In the genomic region with DNA sequence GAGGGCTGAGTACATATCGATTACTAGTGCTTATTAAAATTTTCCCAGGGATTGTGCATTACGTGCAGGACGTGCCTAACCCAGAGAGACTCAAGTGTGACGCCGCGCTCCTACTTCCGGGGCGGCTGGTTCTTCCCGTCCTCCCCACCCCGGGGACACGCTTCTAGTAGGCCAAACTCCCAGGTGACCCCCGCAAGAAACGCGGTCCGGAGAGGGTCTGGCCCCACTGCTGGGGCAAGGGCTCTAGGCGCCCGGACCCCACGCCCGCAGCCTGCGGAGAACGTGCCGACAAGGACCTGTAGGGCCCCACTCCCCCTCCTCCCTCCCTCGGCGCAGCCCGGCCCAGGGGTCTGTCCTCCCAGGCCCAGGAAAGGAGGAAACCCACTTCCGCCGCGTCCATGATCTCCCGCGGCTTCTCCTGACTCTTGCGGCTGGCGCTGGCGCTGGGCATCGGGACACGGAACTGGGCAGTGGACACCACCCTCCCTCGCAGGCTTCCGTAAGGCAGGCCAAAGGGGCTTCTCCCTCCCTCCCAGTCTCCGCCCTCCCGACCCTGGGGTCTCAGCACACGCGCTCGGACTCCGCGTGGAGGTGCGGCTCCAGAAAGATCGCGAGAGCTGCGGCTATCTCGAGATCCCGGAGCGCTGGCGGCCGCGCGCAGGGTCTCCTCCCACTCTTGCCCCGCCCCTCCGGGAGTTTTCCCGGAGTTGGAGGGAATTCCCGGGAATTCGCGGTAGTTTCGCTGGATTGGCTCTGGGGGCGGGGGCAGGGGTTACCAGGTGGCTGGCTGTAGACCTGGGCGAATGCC, we compare ENCODE assay signal across 8 cellular contexts. TPM values are rescaled to one million over a fixed set of nuclear protein-coding genes. Genes with fewer than 3 reads are reported as not detected.
DNase-seq lines count a peak whose midpoint lies in the region; ATAC-seq and TF ChIP-seq lines count a peak whose summit lies in the region.

Gene DARS1, minus strand, starts transcription at position 609 of the 808 bp plus-strand sequence. Its CDS starts 158 bp downstream, at position 451.

- no peaks in the 10 kb centered on the region for H3K9me2 ChIP-seq in SK-N-SH

- DNase-seq in NB4 (ENCODE audit: low read depth) (peak; percentile 96), SK-N-SH (peak; percentile 95), germinal center (ENCODE audit: low spot score) (peak; percentile 87), non-pigmented ciliary epithelial cell (ENCODE audit: low read depth) (peak; percentile 51), substantia nigra (lab: John Stamatoyannopoulos, UW) (peak; percentile 58 to 95 (median 82))
- DNase-seq in activated naive CD4-positive, alpha-beta T cell treated with anti-CD3 and anti-CD28 coated beads, Interleukin-2, amount 50 U/mL, for 16 hours, result peak; percentile 79

- H3K4me2 ChIP-seq in SK-N-SH, result peak within 1 kb of the TSS; percentile 87

- H3F3A ChIP-seq in SK-N-SH (replicated peaks; ENCODE audit: insufficient read depth), result no peaks in the 10 kb centered on the region

- TF ChIP-seq CTCF in NB4 (IDR thresholded peaks at IDR 0.05; ENCODE audit: low read depth, low read length), result no peak
- no peak for TF ChIP-seq CTCF in SK-N-SH (IDR thresholded peaks at IDR 0.05)

- TF ChIP-seq RAD21 in SK-N-SH (IDR thresholded peaks at IDR 0.05; ENCODE audit: low read length), result no peak; the same call in 1 of the 2 replicates

- peak within 1 kb of the TSS; percentile 98 for H3K9ac ChIP-seq in SK-N-SH

- ATAC-seq in HG02571 (IDR thresholded peaks at IDR 0.05; ENCODE audit: unreplicated experiment), result peak; percentile 84

- H3K27me3 ChIP-seq in SK-N-SH (ENCODE audit: insufficient read depth), result no peaks in the 10 kb centered on the region

- H4K20me1 ChIP-seq in SK-N-SH (ENCODE audit: insufficient read depth), result no peaks in the 10 kb centered on the region

- peak; percentile 57 for TF ChIP-seq POLR2A in NB4 (IDR thresholded peaks at IDR 0.05; ENCODE audit: extremely low read depth, insufficient read length)

- peaks cover 3 to 14% of the 10 kb centered on the region in 2 experiments; a peak in 3 of 4 replicates for H3K4me1 ChIP-seq in SK-N-SH (ENCODE audit: control insufficient read depth in 1 of 2, insufficient read depth in 2 of 2, low read depth in 1 of 2, low read length in 1 of 2)

- no peak for TF ChIP-seq EP300 in SK-N-SH (IDR thresholded peaks at IDR 0.05; ENCODE audit: borderline replicate concordance in 1 of 2, low read depth in 1 of 2, low read length in 1 of 2)

- 5% methylated on average over 12 of the region's 64 CpGs for WGBS in SK-N-SH (ENCODE audit: low lambda C conversion rate)

- no peaks in the 10 kb centered on the region for H3K9me3 ChIP-seq in SK-N-SH

- peaks cover 47% of the 10 kb centered on the region for H3K79me2 ChIP-seq in SK-N-SH (ENCODE audit: insufficient read depth)

- H2AFZ ChIP-seq in SK-N-SH (ENCODE audit: low read depth), result peak within 1 kb of the TSS; percentile 96

- CTCF ChIA-PET in SK-N-SH (lab: Yijun Ruan, JAX), result interaction anchor here (1.0 to 4.6 kb wide), 3 partner anchors 12 to 71 kb away, joined by 3 to 25 read pairs (median 4); no protein-coding TSS in a partner anchor

- H3K4me3 ChIP-seq in GM08714 (ENCODE audit: low read length), result peak within 1 kb of the TSS; percentile 89
- peak within 1 kb of the TSS; percentile 98 for H3K4me3 ChIP-seq in NB4 (ENCODE audit: low read depth, low read length)
- H3K4me3 ChIP-seq in SK-N-SH (ENCODE audit: low read depth in 2 of 2, low read length in 1 of 2), result peak within 1 kb of the TSS; percentile 66 to 98

- POLR2A ChIA-PET in SK-N-SH (lab: Yijun Ruan, JAX), result interaction anchor here (0.5 to 1.2 kb wide), 8 partner anchors 17 to 254 kb away, joined by 3 to 5 read pairs (median 3); no protein-coding TSS in a partner anchor

- peaks cover 24 to 26% of the 10 kb centered on the region in 2 experiments for H3K36me3 ChIP-seq in SK-N-SH (replicated peaks in 1 of 2; ENCODE audit: control insufficient read depth in 1 of 2, insufficient read depth in 2 of 2, low read length in 1 of 2)

- H3K27ac ChIP-seq in SK-N-SH (ENCODE audit: low read depth in 2 of 2, low read length in 1 of 2) (peak within 1 kb of the TSS; percentile 88 to 98), substantia nigra (ENCODE audit: low read depth, low read length, poor library complexity, severe bottlenecking) (peak within 1 kb of the TSS; percentile 89)

TF ChIP-seq in SK-N-SH, 30 proteins besides CTCF, POLR2A, EP300 and RAD21 (continues in another document):
- TF ChIP-seq SMC3 (IDR thresholded peaks at IDR 0.05; ENCODE audit: low read depth, low read length), result no peak
- TF ChIP-seq GATA2 (CRISPR knock-in tag; IDR thresholded peaks at IDR 0.05), result 0 out of 2 replicates have a peak, but pooled peaks have one; percentile 6
- no peak for TF ChIP-seq EZH2phosphoT487 (IDR thresholded peaks at IDR 0.05; ENCODE audit: borderline replicate concordance, low read depth)
- TF ChIP-seq TEAD4 (IDR thresholded peaks at IDR 0.05; ENCODE audit: borderline replicate concordance, insufficient read depth), result 0 out of 2 replicates have a peak, but pooled peaks have one; percentile 30
- no peak for TF ChIP-seq USF1 (IDR thresholded peaks at IDR 0.05; ENCODE audit: borderline replicate concordance, low read depth)
- TF ChIP-seq FOXJ3 (CRISPR knock-in tag; IDR thresholded peaks at IDR 0.05), result no peak
- no peak for TF ChIP-seq JUND (IDR thresholded peaks at IDR 0.05)
- peak; percentile 55 for TF ChIP-seq TAF1 (IDR thresholded peaks at IDR 0.05; ENCODE audit: borderline replicate concordance, low read depth, low read length)
- peak; percentile 65 for TF ChIP-seq ELF1 (IDR thresholded peaks at IDR 0.05)
- peak; percentile 45; the same call in 1 of the 2 replicates for TF ChIP-seq YY1 (IDR thresholded peaks at IDR 0.05; ENCODE audit: low read depth)
- TF ChIP-seq GABPA (IDR thresholded peaks at IDR 0.05; ENCODE audit: low read depth), result peak; percentile 69
- no peak for TF ChIP-seq FOXM1 (IDR thresholded peaks at IDR 0.05; ENCODE audit: low read depth)
- no peak for TF ChIP-seq RXRA (IDR thresholded peaks at IDR 0.05; ENCODE audit: borderline replicate concordance, low read depth)
- peak; percentile 82 for TF ChIP-seq POLR2AphosphoS5 (IDR thresholded peaks at IDR 0.05; ENCODE audit: low read depth, low read length)
- TF ChIP-seq, protein P1, sequence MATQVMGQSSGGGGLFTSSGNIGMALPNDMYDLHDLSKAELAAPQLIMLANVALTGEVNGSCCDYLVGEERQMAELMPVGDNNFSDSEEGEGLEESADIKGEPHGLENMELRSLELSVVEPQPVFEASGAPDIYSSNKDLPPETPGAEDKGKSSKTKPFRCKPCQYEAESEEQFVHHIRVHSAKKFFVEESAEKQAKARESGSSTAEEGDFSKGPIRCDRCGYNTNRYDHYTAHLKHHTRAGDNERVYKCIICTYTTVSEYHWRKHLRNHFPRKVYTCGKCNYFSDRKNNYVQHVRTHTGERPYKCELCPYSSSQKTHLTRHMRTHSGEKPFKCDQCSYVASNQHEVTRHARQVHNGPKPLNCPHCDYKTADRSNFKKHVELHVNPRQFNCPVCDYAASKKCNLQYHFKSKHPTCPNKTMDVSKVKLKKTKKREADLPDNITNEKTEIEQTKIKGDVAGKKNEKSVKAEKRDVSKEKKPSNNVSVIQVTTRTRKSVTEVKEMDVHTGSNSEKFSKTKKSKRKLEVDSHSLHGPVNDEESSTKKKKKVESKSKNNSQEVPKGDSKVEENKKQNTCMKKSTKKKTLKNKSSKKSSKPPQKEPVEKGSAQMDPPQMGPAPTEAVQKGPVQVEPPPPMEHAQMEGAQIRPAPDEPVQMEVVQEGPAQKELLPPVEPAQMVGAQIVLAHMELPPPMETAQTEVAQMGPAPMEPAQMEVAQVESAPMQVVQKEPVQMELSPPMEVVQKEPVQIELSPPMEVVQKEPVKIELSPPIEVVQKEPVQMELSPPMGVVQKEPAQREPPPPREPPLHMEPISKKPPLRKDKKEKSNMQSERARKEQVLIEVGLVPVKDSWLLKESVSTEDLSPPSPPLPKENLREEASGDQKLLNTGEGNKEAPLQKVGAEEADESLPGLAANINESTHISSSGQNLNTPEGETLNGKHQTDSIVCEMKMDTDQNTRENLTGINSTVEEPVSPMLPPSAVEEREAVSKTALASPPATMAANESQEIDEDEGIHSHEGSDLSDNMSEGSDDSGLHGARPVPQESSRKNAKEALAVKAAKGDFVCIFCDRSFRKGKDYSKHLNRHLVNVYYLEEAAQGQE (IDR thresholded peaks at IDR 0.05; ENCODE audit: low read depth, low read length), result peak; percentile 22; the same call in 1 of the 2 replicates
- peak; percentile 100 for TF ChIP-seq CHD2 (IDR thresholded peaks at IDR 0.05; ENCODE audit: low read length, partially characterized antibody)
- TF ChIP-seq RCOR1 (IDR thresholded peaks at IDR 0.05; ENCODE audit: low read length), result peak; percentile 16; the same call in 1 of the 2 replicates
- peak; percentile 3; the same call in 1 of the 2 replicates for TF ChIP-seq NRF1 (IDR thresholded peaks at IDR 0.05; ENCODE audit: low read depth, low read length)
- no peak for TF ChIP-seq NFIC (IDR thresholded peaks at IDR 0.05; ENCODE audit: borderline replicate concordance)
- TF ChIP-seq FOSL2 (IDR thresholded peaks at IDR 0.05; ENCODE audit: borderline replicate concordance, low read depth), result no peak
- TF ChIP-seq IRF3 (IDR thresholded peaks at IDR 0.05; ENCODE audit: low read depth, low read length), result no peak
- peak; percentile 69; the same call in 1 of the 2 replicates for TF ChIP-seq SIN3A (IDR thresholded peaks at IDR 0.05; ENCODE audit: borderline replicate concordance, low read depth, low read length)
- TF ChIP-seq RFX5 (IDR thresholded peaks at IDR 0.05; ENCODE audit: low read length), result no peak

RNA-seq across cellular contexts. Expression of gene DARS1, which starts in this region (rescaled TPM):
- 52.2 and 68.8 TPM in 2 replicates for polyA plus RNA-seq in SK-N-SH (2012; rRNA removed)
- polyA plus RNA-seq in SK-N-SH (2012; cell fraction: cytosol; rRNA removed), result 75.8 and 92.7 TPM in 2 replicates
- 17.9 and 49.5 TPM in 2 replicates for polyA plus RNA-seq in SK-N-SH (2012; cell fraction: nucleus; rRNA removed)

Comparison
In these comparisons a context has a peak if more than half of its experiments do, and no peak if none do; other contexts are left out.
1. Peak in every context shown above with its lines: DNase-seq, ATAC-seq, H3K4me3 ChIP-seq and H3K27ac ChIP-seq.